In the genomic region with DNA sequence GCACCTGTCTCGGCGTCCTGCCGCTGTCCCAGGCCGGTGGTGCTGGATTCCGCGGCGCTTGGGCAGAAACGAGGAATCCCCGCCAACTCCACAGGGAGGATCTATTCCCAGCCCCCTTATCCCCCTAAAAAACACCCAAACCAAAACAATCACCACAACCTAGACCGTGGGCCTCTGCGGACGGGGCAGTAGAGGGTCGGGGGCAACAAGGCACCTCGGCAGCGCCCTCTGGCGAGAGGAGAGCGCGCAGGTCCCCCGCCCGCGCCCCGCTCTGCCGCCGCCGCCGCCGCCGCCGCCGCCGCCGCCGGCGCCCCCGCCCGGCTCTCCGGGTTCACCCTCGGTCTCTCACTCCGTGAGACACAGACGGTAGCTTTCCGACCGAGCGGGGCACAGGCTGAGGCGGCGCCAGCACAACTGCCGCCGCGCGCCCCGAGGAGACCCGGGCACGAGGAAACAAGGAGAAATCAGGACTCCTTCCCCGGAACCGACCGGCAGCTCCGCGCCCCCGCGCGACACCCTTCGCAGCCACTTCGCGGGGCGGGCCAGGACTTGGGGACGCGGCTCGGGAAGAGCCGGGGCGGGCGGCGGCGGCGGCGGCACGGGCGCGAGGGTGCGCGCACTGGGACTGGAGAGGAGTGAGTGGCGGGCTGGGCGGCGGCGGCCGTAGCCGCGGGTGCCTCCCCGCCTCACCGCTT, we compare ENCODE assay signal across 8 cellular contexts. TPM values are rescaled to one million over a fixed set of nuclear protein-coding genes. Genes with fewer than 3 reads are reported as not detected.
A peak's percentile ranks its signal among the peaks of the same experiment; 100 is the strongest.
DNase-seq lines count a peak whose midpoint lies in the region; ATAC-seq, FAIRE-seq and TF ChIP-seq lines count a peak whose summit lies in the region.

A gene (plus strand): TSS at position 360 of the 695 bp plus-strand sequence.

- no peak within 1 kb of the TSS for H3K27ac ChIP-seq in A673 (ENCODE audit: low read depth, low read length, poor library complexity, severe bottlenecking)

- H3K36me3 Mint-ChIP-seq in activated naive CD8-positive, alpha-beta T cell, result no peaks in the 10 kb centered on the region

- no peak for FAIRE-seq in GM12892 (lab: Jason Lieb, UNC)

- intact Hi-C loops in A673 (cut with micrococcal nuclease; ENCODE audit: unreplicated experiment), result loop anchor here (5.0 kb wide), 1 partner anchor 340 kb away; no protein-coding TSS in a partner anchor
- intact Hi-C loops in left ventricle myocardium superior (cut with micrococcal nuclease), result no loop called here
- intact Hi-C loops in posterior vena cava (cut with DNase I), result no loop called here

- no peak within 1 kb of the TSS for H3K27ac Mint-ChIP-seq in activated naive CD8-positive, alpha-beta T cell

- no peaks in the 10 kb centered on the region for H3K36me3 ChIP-seq in A673 (ENCODE audit: insufficient read depth, low read length, poor library complexity, severe bottlenecking)

- H3K9me3 Mint-ChIP-seq in activated naive CD8-positive, alpha-beta T cell (ENCODE audit: low read depth), result no peaks in the 10 kb centered on the region

- peaks cover 12% of the 10 kb centered on the region for H3K4me1 Mint-ChIP-seq in activated naive CD8-positive, alpha-beta T cell (ENCODE audit: low read depth)

- ATAC-seq in HG02884 (IDR thresholded peaks at IDR 0.05; ENCODE audit: unreplicated experiment) (peak; percentile 56), left ventricle myocardium superior (peak; percentile 86)

- peaks cover 15% of the 10 kb centered on the region for H3K4me1 ChIP-seq in A673 (ENCODE audit: insufficient read depth, low read length, poor library complexity, severe bottlenecking)

- CTCF ChIA-PET in A673 (lab: Charles Lee), result interaction anchor here (1.2 kb wide), 1 partner anchor 13 kb away, joined by 7 read pairs; no protein-coding TSS in a partner anchor

- peak; percentile 61 for TF ChIP-seq CTCF in A673 (conservative IDR thresholded peaks at IDR 0.05; ENCODE audit: low read depth, low read length)

- BruUV-seq in A673 (replicated peaks; lab: Mats Ljungman, UMichigan), result no TSS peak

- POLR2A ChIA-PET in A673 (lab: Charles Lee; ENCODE audit: low non-redundant PET), result no interaction called here

- peak within 1 kb of the TSS; percentile 60 for H3K4me3 ChIP-seq in A673 (ENCODE audit: low read depth, low read length, poor library complexity, severe bottlenecking)

- peak within 1 kb of the TSS; percentile 72 for H3K4me3 Mint-ChIP-seq in activated naive CD8-positive, alpha-beta T cell

- no peaks in the 10 kb centered on the region for H3K9me3 ChIP-seq in A673 (ENCODE audit: low read depth, low read length, poor library complexity, severe bottlenecking)

- H3K27me3 ChIP-seq in A673 (replicated peaks; ENCODE audit: insufficient read depth, low read depth, low read length, poor library complexity), result peaks cover 68% of the 10 kb centered on the region

- peaks cover 58% of the 10 kb centered on the region for H3K27me3 Mint-ChIP-seq in activated naive CD8-positive, alpha-beta T cell

- DNase-seq in A673 (ENCODE audit: low spot score), result peak; percentile 56
- DNase-seq in GM12892 (ENCODE audit: insufficient read length), result peak; percentile 38
- peak; percentile 55 for DNase-seq in NCI-H345 treated with DMSO at 0.1 percent for 48 hours (lab: John Stamatoyannopoulos, UW; ENCODE audit: unreplicated experiment)
- peak; percentile 54 for DNase-seq in left ventricle myocardium superior
- peak; percentile 75 for DNase-seq in posterior vena cava (ENCODE audit: low spot score)
- no peak for DNase-seq in HCEC 1CT

- TF ChIP-seq POLR2A in GM12892 (IDR thresholded peaks at IDR 0.05; ENCODE audit: low read depth, low read length), result no peak

RNA-seq across cellular contexts. Expression of the gene that starts here (rescaled TPM):
- total RNA-seq in A673 (2021) (5.3 and 8.3 TPM in 2 replicates), left ventricle myocardium superior (6.7 TPM), posterior vena cava (1 to 10 TPM; 1.2 to 3.6 TPM)
- polyA plus RNA-seq in GM12892 (2012; ENCODE audit: missing spikeins), result 0.08 TPM
